ENCODE assay signal across 24 cellular contexts in genomic region chr10:25105753-25106260, GRCh38.
"Had no signal": no experiment of that assay in that cellular context is flagged by ENCODE, and none has a peak within 500 bp of the region (broad histone marks: within the 10 kb centered on the region; RNA-seq: fewer than 3 reads in every experiment).

No MANE protein-coding gene starts in this region.

- DNase-seq: cortex of kidney; effector memory CD8-positive, alpha-beta T cell; erythroblast; left cardiac atrium; left lung; mesendoderm; midbrain; naive thymus-derived CD4-positive, alpha-beta T cell; nucleus accumbens; posterior cingulate gyrus; retina; right lobe of liver; small intestine; stimulated activated CD4-positive, alpha-beta T cell treated with anti-CD3 and anti-CD28 coated beads, Interleukin-12 subunit alpha, Interleukin-12 subunit beta, amount 100 ng/mL, for 4 hours; stimulated activated CD4-positive, alpha-beta T cell treated with anti-CD3 and anti-CD28 coated beads, Interleukin-1b, Interleukin-23, amount 100 ng/mL, for 48 hours; stimulated activated CD4-positive, alpha-beta T cell treated with anti-CD3 and anti-CD28 coated beads, Interleukin-4, amount 100 ng/mL, for 1 hour; stimulated activated CD8-positive, alpha-beta memory T cell treated with anti-CD3 and anti-CD28 coated beads, Interleukin-4, amount 100 ng/mL, for 48 hours; stimulated activated naive CD4-positive, alpha-beta T cell; stimulated activated naive CD8-positive, alpha-beta T cell treated with anti-CD3 and anti-CD28 coated beads, Interleukin-15, amount 100 ng/mL, for 72 hours; transverse colon; upper lobe of right lung; uterus had no signal

- H3K36me3 ChIP-seq: left lung, right lobe of liver, suprapubic skin, transverse colon, upper lobe of right lung, uterus had no signal

- H3K4me3 Mint-ChIP-seq: effector memory CD8-positive, alpha-beta T cell; naive thymus-derived CD4-positive, alpha-beta T cell; nephron; stimulated activated naive CD8-positive, alpha-beta T cell treated with anti-CD3 and anti-CD28 coated beads, Interleukin-15, amount 100 ng/mL, for 72 hours had no signal

- H3K36me3 Mint-ChIP-seq: naive thymus-derived CD4-positive, alpha-beta T cell had no signal

- H3K4me3 ChIP-seq: left lung, right lobe of liver, suprapubic skin, transverse colon, upper lobe of right lung, uterus had no signal

- H3K4me1 ChIP-seq: left lung, right lobe of liver, suprapubic skin, transverse colon, upper lobe of right lung, uterus had no signal

- H3K27ac ChIP-seq: left lung, right lobe of liver, suprapubic skin, transverse colon, upper lobe of right lung, uterus had no signal

- H3K27me3 ChIP-seq: left lung, right lobe of liver, suprapubic skin, transverse colon, upper lobe of right lung, uterus had no signal

- H3K27ac Mint-ChIP-seq: effector memory CD8-positive, alpha-beta T cell; naive thymus-derived CD4-positive, alpha-beta T cell; nephron; stimulated activated naive CD8-positive, alpha-beta T cell treated with anti-CD3 and anti-CD28 coated beads, Interleukin-15, amount 100 ng/mL, for 72 hours had no signal

- H3K9me3 ChIP-seq: left lung, right lobe of liver, suprapubic skin, transverse colon, upper lobe of right lung, uterus had no signal

- H3K9me3 Mint-ChIP-seq: effector memory CD8-positive, alpha-beta T cell; nephron; stimulated activated naive CD8-positive, alpha-beta T cell treated with anti-CD3 and anti-CD28 coated beads, Interleukin-15, amount 100 ng/mL, for 72 hours had no signal

- H3K4me1 Mint-ChIP-seq: naive thymus-derived CD4-positive, alpha-beta T cell; nephron; stimulated activated naive CD8-positive, alpha-beta T cell treated with anti-CD3 and anti-CD28 coated beads, Interleukin-15, amount 100 ng/mL, for 72 hours had no signal

- ATAC-seq: effector memory CD8-positive, alpha-beta T cell; left cardiac atrium; left lung; naive thymus-derived CD4-positive, alpha-beta T cell; right lobe of liver; stimulated activated naive CD8-positive, alpha-beta T cell treated with anti-CD3 and anti-CD28 coated beads, Interleukin-15, amount 100 ng/mL, for 72 hours; upper lobe of right lung had no signal
